9 cellular contexts compared by ENCODE assay signal in the genomic region with DNA sequence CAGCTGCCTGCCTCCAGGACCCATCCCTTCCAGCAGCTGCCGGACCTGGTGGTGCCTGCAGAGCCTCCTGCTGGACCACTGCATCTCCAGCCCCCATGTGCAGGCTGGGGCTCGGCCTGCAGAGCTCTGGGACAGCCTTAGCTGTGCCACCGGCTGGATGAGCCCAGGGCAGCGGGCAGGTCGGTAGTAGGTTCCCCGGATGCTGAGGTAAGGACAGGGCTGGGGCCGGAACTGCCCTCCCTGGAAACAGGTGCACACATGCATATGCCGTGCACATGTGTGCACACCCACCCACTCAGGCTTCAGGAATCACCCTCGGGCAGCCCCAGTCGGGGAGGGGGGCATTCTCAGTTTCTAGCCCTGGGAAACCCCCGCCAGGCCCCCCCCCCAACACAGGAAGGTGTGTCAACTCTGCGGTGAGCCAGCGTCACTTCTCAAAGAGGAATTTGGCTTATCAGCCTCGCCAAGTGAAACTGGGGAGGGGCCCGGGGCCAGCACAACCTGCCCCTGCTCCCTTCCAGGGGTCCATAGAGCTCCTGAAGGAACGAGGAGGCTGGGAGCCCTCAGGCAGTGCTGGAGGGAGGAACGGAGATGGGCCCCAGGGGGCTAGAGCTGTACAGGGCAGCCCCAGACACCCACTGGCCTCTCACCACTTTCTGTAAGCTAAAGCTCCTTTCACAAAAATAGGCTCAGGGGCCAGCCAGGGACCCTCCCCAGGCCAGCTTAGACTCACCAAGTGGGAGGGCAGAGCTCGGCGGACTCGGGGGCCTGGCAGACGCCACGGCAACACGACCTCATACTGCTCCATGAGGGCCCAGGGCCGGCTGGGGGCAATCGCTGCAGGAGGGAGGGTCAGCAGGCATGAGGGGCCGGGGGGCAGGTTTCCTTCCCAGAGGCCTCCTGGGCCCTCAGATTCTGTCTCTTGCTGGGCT. TPM values are rescaled to one million over a fixed set of nuclear protein-coding genes. Genes with fewer than 3 reads are reported as not detected.
DNase-seq lines count a peak whose midpoint lies in the region; ATAC-seq and FAIRE-seq lines count a peak whose summit lies in the region.
"Had no signal": no experiment of that assay in that cellular context is flagged by ENCODE, and none has a peak within 500 bp of the region (broad histone marks: within the 10 kb centered on the region; RNA-seq: fewer than 3 reads in every experiment).

No MANE protein-coding gene starts in this region.

- no peaks in the 10 kb centered on the region for H3K9me3 ChIP-seq in CD4-positive, CD25-positive, alpha-beta regulatory T cell (ENCODE audit: control insufficient read depth in 2 of 2, low read length in 2 of 2)

- DNase-seq in CD4-positive, CD25-positive, alpha-beta regulatory T cell = peak; percentile 74 to 81 (median 79)
- peak; percentile 87 for DNase-seq in activated CD4-positive, alpha-beta T cell treated with anti-CD3 and anti-CD28 coated beads for 48 hours
- peak; percentile 78 for DNase-seq in stimulated activated CD8-positive, alpha-beta memory T cell treated with anti-CD3 and anti-CD28 coated beads, Interleukin-4, amount 100 ng/mL, for 24 hours (ENCODE audit: low read depth)
- DNase-seq in NCI-H1436 treated with DMSO at 0.1 percent for 48 hours (lab: John Stamatoyannopoulos, UW) = no peak
- no peak for DNase-seq in RCC 7860 (ENCODE audit: low spot score)

- peak overlapping the region; percentile 89 to 96 (median 94) for H3K27ac Mint-ChIP-seq in CD4-positive, CD25-positive, alpha-beta regulatory T cell

- H3K4me3 Mint-ChIP-seq in CD4-positive, CD25-positive, alpha-beta regulatory T cell = peak overlapping the region; percentile 89 to 96 (median 92)

- H3K27me3 Mint-ChIP-seq in CD4-positive, CD25-positive, alpha-beta regulatory T cell = no peaks in the 10 kb centered on the region

- H3K36me3 ChIP-seq in CD4-positive, CD25-positive, alpha-beta regulatory T cell (ENCODE audit: control insufficient read depth, insufficient read depth, low read length) = peaks cover 13% of the 10 kb centered on the region

- H3K27ac ChIP-seq in CD4-positive, CD25-positive, alpha-beta regulatory T cell (ENCODE audit: insufficient read depth, low read length, poor library complexity, severe bottlenecking) = peak overlapping the region; percentile 95

- peaks cover 57% of the 10 kb centered on the region for H3K4me1 ChIP-seq in CD4-positive, CD25-positive, alpha-beta regulatory T cell (ENCODE audit: control insufficient read depth, insufficient read depth, low read length, poor library complexity, severe bottlenecking)

- no peaks in the 10 kb centered on the region for H3K36me3 Mint-ChIP-seq in CD4-positive, CD25-positive, alpha-beta regulatory T cell

- peaks cover 0 to 42% (median 13%) of the 10 kb centered on the region in 4 donors for H3K4me1 Mint-ChIP-seq in CD4-positive, CD25-positive, alpha-beta regulatory T cell

- H3K9me3 Mint-ChIP-seq in CD4-positive, CD25-positive, alpha-beta regulatory T cell = no peaks in the 10 kb centered on the region

- H3K4me3 ChIP-seq in CD4-positive, CD25-positive, alpha-beta regulatory T cell (ENCODE audit: low read depth, low read length) = peak overlapping the region; percentile 82

- no peak for FAIRE-seq in RCC 7860 (lab: Jason Lieb, UNC)

- ATAC-seq in CD4-positive, CD25-positive, alpha-beta regulatory T cell (ENCODE audit: low read depth in 2 of 2) = peak; percentile 53 to 60
- ATAC-seq in GM19452 (IDR thresholded peaks at IDR 0.05; ENCODE audit: unreplicated experiment) (peak; percentile 42), HG03521 (IDR thresholded peaks at IDR 0.05; ENCODE audit: unreplicated experiment) (peak; percentile 34), esophagus mucosa (peak; percentile 43)

- no peaks in the 10 kb centered on the region for H3K27me3 ChIP-seq in CD4-positive, CD25-positive, alpha-beta regulatory T cell (ENCODE audit: control insufficient read depth, insufficient read depth, low read length)

RNA-seq across cellular contexts. Expression of a gene that starts 1.7 kb away (rescaled TPM):
- 148 TPM for total RNA-seq in CD4-positive, CD25-positive, alpha-beta regulatory T cell
- 10 to 100 TPM; 33.4 to 62.6 (median 49.8) TPM for polyA plus RNA-seq in CD4-positive, CD25-positive, alpha-beta regulatory T cell
- 2.5 TPM for total RNA-seq in esophagus mucosa

RNA-seq across cellular contexts. Expression of a gene that starts 33.7 kb away (rescaled TPM):
- 73.8 TPM for total RNA-seq in CD4-positive, CD25-positive, alpha-beta regulatory T cell
- 10 to 100 TPM; 23.5 to 31.8 (median 28.1) TPM for polyA plus RNA-seq in CD4-positive, CD25-positive, alpha-beta regulatory T cell
- 35.8 TPM for total RNA-seq in esophagus mucosa

RNA-seq across cellular contexts. Expression of a gene that starts 33.7 kb away (rescaled TPM):
- total RNA-seq in CD4-positive, CD25-positive, alpha-beta regulatory T cell = 29.1 TPM
- polyA plus RNA-seq in CD4-positive, CD25-positive, alpha-beta regulatory T cell = 10 to 100 TPM; 67.5 to 96.4 (median 78.7) TPM
- total RNA-seq in esophagus mucosa = 34.9 TPM

RNA-seq across cellular contexts. Expression of a gene that starts 37.4 kb away (rescaled TPM):
- total RNA-seq in CD4-positive, CD25-positive, alpha-beta regulatory T cell = not detected
- polyA plus RNA-seq in CD4-positive, CD25-positive, alpha-beta regulatory T cell = not detected
- total RNA-seq in esophagus mucosa = 0.12 TPM
- total RNA-seq: glomerular endothelial cell had no signal

RNA-seq across cellular contexts. Expression of a gene that starts 45.0 kb away (rescaled TPM):
- not detected for total RNA-seq in CD4-positive, CD25-positive, alpha-beta regulatory T cell
- not detected for polyA plus RNA-seq in CD4-positive, CD25-positive, alpha-beta regulatory T cell
- total RNA-seq in esophagus mucosa = not detected
- total RNA-seq: glomerular endothelial cell had no signal

Comparison
In these comparisons a context has a peak if more than half of its experiments do, and no peak if none do; other contexts are left out.
1. DNase-seq: peak in CD4-positive, CD25-positive, alpha-beta regulatory T cell (3 of 3), activated CD4-positive, alpha-beta T cell treated with anti-CD3 and anti-CD28 coated beads for 48 hours (single experiment) and stimulated activated CD8-positive, alpha-beta memory T cell treated with anti-CD3 and anti-CD28 coated beads, Interleukin-4, amount 100 ng/mL, for 24 hours (single experiment); none in NCI-H1436 treated with DMSO at 0.1 percent for 48 hours (single experiment) and RCC 7860 (single experiment).
2. RNA of a gene that starts 1.7 kb away (total RNA-seq): 148 TPM in CD4-positive, CD25-positive, alpha-beta regulatory T cell (single experiment); 2.5 TPM in esophagus mucosa (single experiment); every median in the first group is over 10 times any median in the second.
3. Peak in every context shown above with its lines, with median percentiles within 50 percentile points of each other: ATAC-seq.